In genomic region chr2:96532641-96533291, GRCh38 we compare ENCODE assay signal across 1 cellular context.
TF ChIP-seq lines count a peak whose summit lies in the region.

No MANE protein-coding gene starts in this region.

TF ChIP-seq in GM12878, 131 proteins besides CTCF, POLR2A, EP300 and RAD21 (continued from another document):
- TF ChIP-seq, protein P1, sequence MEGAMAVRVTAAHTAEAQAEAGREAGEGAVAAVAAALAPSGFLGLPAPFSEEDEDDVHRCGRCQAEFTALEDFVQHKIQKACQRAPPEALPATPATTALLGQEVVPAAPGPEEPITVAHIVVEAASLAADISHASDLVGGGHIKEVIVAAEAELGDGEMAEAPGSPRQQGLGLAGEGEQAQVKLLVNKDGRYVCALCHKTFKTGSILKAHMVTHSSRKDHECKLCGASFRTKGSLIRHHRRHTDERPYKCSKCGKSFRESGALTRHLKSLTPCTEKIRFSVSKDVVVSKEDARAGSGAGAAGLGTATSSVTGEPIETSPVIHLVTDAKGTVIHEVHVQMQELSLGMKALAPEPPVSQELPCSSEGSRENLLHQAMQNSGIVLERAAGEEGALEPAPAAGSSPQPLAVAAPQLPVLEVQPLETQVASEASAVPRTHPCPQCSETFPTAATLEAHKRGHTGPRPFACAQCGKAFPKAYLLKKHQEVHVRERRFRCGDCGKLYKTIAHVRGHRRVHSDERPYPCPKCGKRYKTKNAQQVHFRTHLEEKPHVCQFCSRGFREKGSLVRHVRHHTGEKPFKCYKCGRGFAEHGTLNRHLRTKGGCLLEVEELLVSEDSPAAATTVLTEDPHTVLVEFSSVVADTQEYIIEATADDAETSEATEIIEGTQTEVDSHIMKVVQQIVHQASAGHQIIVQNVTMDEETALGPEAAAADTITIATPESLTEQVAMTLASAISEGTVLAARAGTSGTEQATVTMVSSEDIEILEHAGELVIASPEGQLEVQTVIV (IDR thresholded peaks at IDR 0.05; ENCODE audit: borderline replicate concordance, partially characterized antibody) = no peak
- TF ChIP-seq, protein P2, sequence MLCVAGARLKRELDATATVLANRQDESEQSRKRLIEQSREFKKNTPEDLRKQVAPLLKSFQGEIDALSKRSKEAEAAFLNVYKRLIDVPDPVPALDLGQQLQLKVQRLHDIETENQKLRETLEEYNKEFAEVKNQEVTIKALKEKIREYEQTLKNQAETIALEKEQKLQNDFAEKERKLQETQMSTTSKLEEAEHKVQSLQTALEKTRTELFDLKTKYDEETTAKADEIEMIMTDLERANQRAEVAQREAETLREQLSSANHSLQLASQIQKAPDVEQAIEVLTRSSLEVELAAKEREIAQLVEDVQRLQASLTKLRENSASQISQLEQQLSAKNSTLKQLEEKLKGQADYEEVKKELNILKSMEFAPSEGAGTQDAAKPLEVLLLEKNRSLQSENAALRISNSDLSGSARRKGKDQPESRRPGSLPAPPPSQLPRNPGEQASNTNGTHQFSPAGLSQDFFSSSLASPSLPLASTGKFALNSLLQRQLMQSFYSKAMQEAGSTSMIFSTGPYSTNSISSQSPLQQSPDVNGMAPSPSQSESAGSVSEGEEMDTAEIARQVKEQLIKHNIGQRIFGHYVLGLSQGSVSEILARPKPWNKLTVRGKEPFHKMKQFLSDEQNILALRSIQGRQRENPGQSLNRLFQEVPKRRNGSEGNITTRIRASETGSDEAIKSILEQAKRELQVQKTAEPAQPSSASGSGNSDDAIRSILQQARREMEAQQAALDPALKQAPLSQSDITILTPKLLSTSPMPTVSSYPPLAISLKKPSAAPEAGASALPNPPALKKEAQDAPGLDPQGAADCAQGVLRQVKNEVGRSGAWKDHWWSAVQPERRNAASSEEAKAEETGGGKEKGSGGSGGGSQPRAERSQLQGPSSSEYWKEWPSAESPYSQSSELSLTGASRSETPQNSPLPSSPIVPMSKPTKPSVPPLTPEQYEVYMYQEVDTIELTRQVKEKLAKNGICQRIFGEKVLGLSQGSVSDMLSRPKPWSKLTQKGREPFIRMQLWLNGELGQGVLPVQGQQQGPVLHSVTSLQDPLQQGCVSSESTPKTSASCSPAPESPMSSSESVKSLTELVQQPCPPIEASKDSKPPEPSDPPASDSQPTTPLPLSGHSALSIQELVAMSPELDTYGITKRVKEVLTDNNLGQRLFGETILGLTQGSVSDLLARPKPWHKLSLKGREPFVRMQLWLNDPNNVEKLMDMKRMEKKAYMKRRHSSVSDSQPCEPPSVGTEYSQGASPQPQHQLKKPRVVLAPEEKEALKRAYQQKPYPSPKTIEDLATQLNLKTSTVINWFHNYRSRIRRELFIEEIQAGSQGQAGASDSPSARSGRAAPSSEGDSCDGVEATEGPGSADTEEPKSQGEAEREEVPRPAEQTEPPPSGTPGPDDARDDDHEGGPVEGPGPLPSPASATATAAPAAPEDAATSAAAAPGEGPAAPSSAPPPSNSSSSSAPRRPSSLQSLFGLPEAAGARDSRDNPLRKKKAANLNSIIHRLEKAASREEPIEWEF (IDR thresholded peaks at IDR 0.05; ENCODE audit: insufficient replicate concordance, low read depth, low read length) = no peak
- TF ChIP-seq RB1 (IDR thresholded peaks at IDR 0.05; ENCODE audit: borderline replicate concordance) = no peak
- TF ChIP-seq, protein P3, sequence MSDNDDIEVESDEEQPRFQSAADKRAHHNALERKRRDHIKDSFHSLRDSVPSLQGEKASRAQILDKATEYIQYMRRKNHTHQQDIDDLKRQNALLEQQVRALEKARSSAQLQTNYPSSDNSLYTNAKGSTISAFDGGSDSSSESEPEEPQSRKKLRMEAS (IDR thresholded peaks at IDR 0.05; ENCODE audit: low read depth, low read length) = no peak
- TF ChIP-seq DPF2 (IDR thresholded peaks at IDR 0.05) = peak; percentile 81
- TF ChIP-seq MXI1 (IDR thresholded peaks at IDR 0.05; ENCODE audit: low read depth, low read length) = no peak
- TF ChIP-seq, protein P4, sequence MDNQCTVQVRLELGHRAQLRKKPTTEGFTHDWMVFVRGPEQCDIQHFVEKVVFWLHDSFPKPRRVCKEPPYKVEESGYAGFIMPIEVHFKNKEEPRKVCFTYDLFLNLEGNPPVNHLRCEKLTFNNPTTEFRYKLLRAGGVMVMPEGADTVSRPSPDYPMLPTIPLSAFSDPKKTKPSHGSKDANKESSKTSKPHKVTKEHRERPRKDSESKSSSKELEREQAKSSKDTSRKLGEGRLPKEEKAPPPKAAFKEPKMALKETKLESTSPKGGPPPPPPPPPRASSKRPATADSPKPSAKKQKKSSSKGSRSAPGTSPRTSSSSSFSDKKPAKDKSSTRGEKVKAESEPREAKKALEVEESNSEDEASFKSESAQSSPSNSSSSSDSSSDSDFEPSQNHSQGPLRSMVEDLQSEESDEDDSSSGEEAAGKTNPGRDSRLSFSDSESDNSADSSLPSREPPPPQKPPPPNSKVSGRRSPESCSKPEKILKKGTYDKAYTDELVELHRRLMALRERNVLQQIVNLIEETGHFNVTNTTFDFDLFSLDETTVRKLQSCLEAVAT (IDR thresholded peaks at IDR 0.05) = no peak
- 0 out of 2 replicates have a peak, but pooled peaks have one; percentile 20 for TF ChIP-seq BACH1 (IDR thresholded peaks at IDR 0.05; ENCODE audit: borderline replicate concordance)
TF ChIP-seq in GM12878: peak in this region for 2.
